8 cellular contexts compared by ENCODE assay signal in genomic region chr1:40404670-40405462, GRCh38. TPM values are rescaled to one million over a fixed set of nuclear protein-coding genes. Genes with fewer than 3 reads are reported as not detected.
DNase-seq lines count a peak whose midpoint lies in the region; ATAC-seq, FAIRE-seq and TF ChIP-seq lines count a peak whose summit lies in the region.

No MANE protein-coding gene starts in this region.

- no peaks in the 10 kb centered on the region for H3K9me3 Mint-ChIP-seq in endodermal cell
- no peaks in the 10 kb centered on the region for H3K9me3 Mint-ChIP-seq in naive thymus-derived CD4-positive, alpha-beta T cell

- FAIRE-seq in A549 (lab: Jason Lieb, UNC) = no peak

- POLR2A ChIA-PET in A549 (lab: Yijun Ruan, JAX) = no interaction called here
- POLR2A ChIA-PET in naive thymus-derived CD4-positive, alpha-beta T cell (lab: Charles Lee) = interaction anchor here (0.5 to 8.9 kb wide), 11 partner anchors 11 to 263 kb away, joined by 3 to 168 read pairs (median 5); partner anchors contain the start of gene SMAP2

- WGBS in A549 (ENCODE audit: missing lambda C conversion rate) = 39% methylated on average over 11 of the region's 11 CpGs
- 53 to 65% methylated on average over 9 to 11 of the region's 11 CpGs for WGBS in endodermal cell (ENCODE audit: insufficient coverage in 1 of 2, insufficient read length in 1 of 2), 2 experiments

- H3K27ac Mint-ChIP-seq in endodermal cell = no peak overlapping the region
- H3K27ac Mint-ChIP-seq in naive thymus-derived CD4-positive, alpha-beta T cell = peak overlapping the region; percentile 84 to 98 (median 92)

- no peaks in the 10 kb centered on the region for H3K27me3 Mint-ChIP-seq in endodermal cell (ENCODE audit: insufficient read depth)
- no peaks in the 10 kb centered on the region for H3K27me3 Mint-ChIP-seq in naive thymus-derived CD4-positive, alpha-beta T cell

- peaks cover 19% of the 10 kb centered on the region for H3K4me1 Mint-ChIP-seq in endodermal cell
- H3K4me1 Mint-ChIP-seq in naive thymus-derived CD4-positive, alpha-beta T cell = peaks cover 42 to 92% (median 79%) of the 10 kb centered on the region in 7 donors

- TF ChIP-seq RAD21 in A549 (conservative IDR thresholded peaks at IDR 0.05 in 1 of 2, IDR thresholded peaks at IDR 0.05 in 1 of 2) = peak; percentile 75 to 76

- H3K9me3 ChIP-seq in A549 (no peaks in the 10 kb centered on the region), endodermal cell (ENCODE audit: control insufficient read depth, low read length) (no peaks in the 10 kb centered on the region)
- H3K9me3 ChIP-seq in naive thymus-derived CD4-positive, alpha-beta T cell (ENCODE audit: control insufficient read depth in 2 of 3, low read length in 3 of 3) = no peaks in the 10 kb centered on the region

- H3K36me3 Mint-ChIP-seq in endodermal cell (ENCODE audit: low read depth) = peaks cover 13% of the 10 kb centered on the region
- peaks cover 10 to 45% (median 24%) of the 10 kb centered on the region in 5 donors for H3K36me3 Mint-ChIP-seq in naive thymus-derived CD4-positive, alpha-beta T cell

- H3K4me2 ChIP-seq in A549 = peak overlapping the region; percentile 48; the same call in 2 of the 3 replicates

- H3K9ac ChIP-seq in endodermal cell (ENCODE audit: extremely low read depth, low read length, poor library complexity, severe bottlenecking) = no peak overlapping the region

- H3K4me3 ChIP-seq in A549 = no peak overlapping the region
- H3K4me3 ChIP-seq in endodermal cell (ENCODE audit: low read length) = no peak overlapping the region
- H3K4me3 ChIP-seq in naive thymus-derived CD4-positive, alpha-beta T cell (ENCODE audit: low read length) = no peak overlapping the region

- CTCF ChIA-PET in A549 (lab: Yijun Ruan, JAX) = interaction anchor here (0.6 to 3.5 kb wide), 31 partner anchors 10 to 328 kb away, joined by 3 to 36 read pairs (median 5); partner anchors contain the start of gene SMAP2
- CTCF ChIA-PET in naive thymus-derived CD4-positive, alpha-beta T cell (lab: Charles Lee) = interaction anchor here (0.6 to 3.8 kb wide), 24 partner anchors 11 to 261 kb away, joined by 3 to 40 read pairs (median 4); partner anchors contain the start of genes COL9A2 and SMAP2

- H3K4me1 ChIP-seq in A549 (no peaks in the 10 kb centered on the region), endodermal cell (ENCODE audit: control insufficient read depth, insufficient read depth, low read length) (peaks cover 8% of the 10 kb centered on the region)
- H3K4me1 ChIP-seq in naive thymus-derived CD4-positive, alpha-beta T cell (ENCODE audit: control insufficient read depth in 2 of 2, insufficient read depth in 2 of 2, low read length in 2 of 2) = peaks cover 40 to 52% of the 10 kb centered on the region in 2 donors

- H3K27me3 ChIP-seq in endodermal cell (ENCODE audit: control insufficient read depth, insufficient read depth, low read length, poor library complexity, severe bottlenecking) = no peaks in the 10 kb centered on the region
- H3K27me3 ChIP-seq in naive thymus-derived CD4-positive, alpha-beta T cell (ENCODE audit: control insufficient read depth in 2 of 2, insufficient read depth in 2 of 2, low read length in 2 of 2) = no peaks in the 10 kb centered on the region

- H3K36me3 ChIP-seq in endodermal cell (ENCODE audit: control insufficient read depth, insufficient read depth, low read length) = peaks cover 20% of the 10 kb centered on the region
- peaks cover 5 to 23% (median 10%) of the 10 kb centered on the region in 3 experiments for H3K36me3 ChIP-seq in naive thymus-derived CD4-positive, alpha-beta T cell (ENCODE audit: control insufficient read depth in 2 of 3, insufficient read depth in 3 of 3, low read length in 3 of 3)

- intact Hi-C loops in naive thymus-derived CD4-positive, alpha-beta T cell (cut with micrococcal nuclease) = loop anchor here (1.0 to 10.0 kb wide), 13 partner anchors 10 to 330 kb away; partner anchors contain the start of genes SMAP2 (in 1 of the 2) and ZMPSTE24 (in 1 of the 2)

- peak; percentile 13 to 54 for DNase-seq in A549 (ENCODE audit: low read depth in 1 of 2, low spot score in 1 of 2)
- DNase-seq in ELR (ENCODE audit: low read depth) = peak; percentile 74
- peak; percentile 13 for DNase-seq in NCI-H146 treated with DMSO at 0.1 percent for 48 hours (lab: John Stamatoyannopoulos, UW; ENCODE audit: unreplicated experiment)
- peak; percentile 26 for DNase-seq in T-helper 9 cell
- no peak for DNase-seq in endodermal cell
- DNase-seq in naive thymus-derived CD4-positive, alpha-beta T cell = peak in 7 of 9 donors; percentile 65 to 84 (median 78)

- H3K27ac ChIP-seq in A549 (no peak overlapping the region), endodermal cell (ENCODE audit: low read depth, low read length) (no peak overlapping the region)
- H3K27ac ChIP-seq in naive thymus-derived CD4-positive, alpha-beta T cell (ENCODE audit: low read depth, low read length) = peak overlapping the region; percentile 92

- TF ChIP-seq POLR2A in A549 (IDR thresholded peaks at IDR 0.05; ENCODE audit: low read length) = no peak

- no peak overlapping the region for H3K4me3 Mint-ChIP-seq in endodermal cell
- peak overlapping the region; percentile 0 to 85 (median 71) for H3K4me3 Mint-ChIP-seq in naive thymus-derived CD4-positive, alpha-beta T cell

- no peak for TF ChIP-seq EP300 in A549 (IDR thresholded peaks at IDR 0.05)

- peak; percentile 43 to 63; a peak in 2 of 6 replicates for ATAC-seq in A549
- peak; percentile 85 for ATAC-seq in naive thymus-derived CD4-positive, alpha-beta T cell
- no peak for ATAC-seq in HG02610 (IDR thresholded peaks at IDR 0.05; ENCODE audit: unreplicated experiment)
- ATAC-seq in GM18873 (IDR thresholded peaks at IDR 0.05; ENCODE audit: low FRiP score, unreplicated experiment) = no peak

- TF ChIP-seq CTCF in A549 (IDR thresholded peaks at IDR 0.05) (peak; percentile 80), endodermal cell (conservative IDR thresholded peaks at IDR 0.05) (peak; percentile 98)

TF ChIP-seq in A549, 52 proteins besides CTCF, POLR2A, EP300 and RAD21:
- no peak for TF ChIP-seq E2F6 (IDR thresholded peaks at IDR 0.05; ENCODE audit: borderline replicate concordance, low read depth)
- peak; percentile 74 for TF ChIP-seq SMC3 (IDR thresholded peaks at IDR 0.05)
- no peak for TF ChIP-seq PHF8 (IDR thresholded peaks at IDR 0.05; ENCODE audit: borderline replicate concordance, low read depth)
- no peak for TF ChIP-seq TP53 (CRISPR knock-in tag; IDR thresholded peaks at IDR 0.05)
- TF ChIP-seq GATA3 (IDR thresholded peaks at IDR 0.05; ENCODE audit: borderline replicate concordance) = no peak
- TF ChIP-seq CHD2 (IDR thresholded peaks at IDR 0.05; ENCODE audit: low read length, partially characterized antibody) = no peak

RNA-seq across cellular contexts. Expression of gene SMAP2, which starts 31.3 kb away (rescaled TPM):
- 7.7 and 8.3 TPM in 2 replicates for polyA plus RNA-seq in A549 (2011; rRNA removed)
- polyA plus RNA-seq in A549 (2012; cell fraction: cytosol; rRNA removed) = 3.7 and 5.0 TPM in 2 replicates
- 4.8 and 7.2 TPM in 2 replicates for polyA plus RNA-seq in A549 (2012; cell fraction: nucleus; rRNA removed)
- polyA plus RNA-seq in A549 (2017; fragmentation: RNase III; extraction: RNeasy Plus Mini Kit Qiagen cat#74134 plus additional on column Dnase treatment) = 6.4 to 7.2 TPM (median 7.1 TPM) in 3 replicates
- polyA minus RNA-seq in A549 (2011; rRNA and poly(A)+ RNA removed) = 7.4 and 11.1 TPM in 2 replicates
- total RNA-seq in endodermal cell = 10 to 100 TPM; 21.9 to 22.3 TPM
- polyA plus RNA-seq in endodermal cell (2013, experiment 1 of 2) = 18.0 TPM
- polyA plus RNA-seq in endodermal cell (2013, experiment 2 of 2) = 17.6 TPM
- total RNA-seq in naive thymus-derived CD4-positive, alpha-beta T cell = 100 to 1,000 TPM; 144 to 210 (median 187) TPM
- 100 to 1,000 TPM; 226 to 542 TPM for polyA plus RNA-seq in naive thymus-derived CD4-positive, alpha-beta T cell

RNA-seq across cellular contexts. Expression of gene ZFP69B, which starts 45.4 kb away (rescaled TPM):
- polyA plus RNA-seq in A549 (2011; rRNA removed) = 2.8 and 3.0 TPM in 2 replicates
- 0.65 and 0.78 TPM in 2 replicates for polyA plus RNA-seq in A549 (2012; cell fraction: cytosol; rRNA removed)
- 0.30 and 0.47 TPM in 2 replicates for polyA plus RNA-seq in A549 (2012; cell fraction: nucleus; rRNA removed)
- polyA plus RNA-seq in A549 (2017; fragmentation: RNase III; extraction: RNeasy Plus Mini Kit Qiagen cat#74134 plus additional on column Dnase treatment) = 1.9 to 2.3 TPM (median 1.9 TPM) in 3 replicates
- polyA minus RNA-seq in A549 (2011; rRNA and poly(A)+ RNA removed) = 1.3 and 1.8 TPM in 2 replicates
- total RNA-seq in endodermal cell = 10 to 100 TPM in 1 of 2 donors, 1 to 10 TPM in 1; 7.7 to 10.3 TPM
- 9.7 TPM for polyA plus RNA-seq in endodermal cell (2013, experiment 1 of 2)
- polyA plus RNA-seq in endodermal cell (2013, experiment 2 of 2) = 9.7 TPM
- 1 to 10 TPM; 2.2 to 8.3 (median 5.3) TPM for total RNA-seq in naive thymus-derived CD4-positive, alpha-beta T cell
- polyA plus RNA-seq in naive thymus-derived CD4-positive, alpha-beta T cell = 1 to 10 TPM; 3.0 to 3.6 TPM

Comparison
In these comparisons a context has a peak if more than half of its experiments do, and no peak if none do; other contexts are left out.
1. ATAC-seq: peak in A549 (2 of 2) and naive thymus-derived CD4-positive, alpha-beta T cell (single experiment); none in HG02610 (single experiment) and GM18873 (single experiment).
2. RNA of gene SMAP2, which starts 31.3 kb away (total RNA-seq): 144 to 210 TPM in naive thymus-derived CD4-positive, alpha-beta T cell; 21.9 to 22.3 TPM in endodermal cell; every median in the first group is over 4 times any median in the second.